9 cellular contexts compared by ENCODE assay signal in the genomic region with DNA sequence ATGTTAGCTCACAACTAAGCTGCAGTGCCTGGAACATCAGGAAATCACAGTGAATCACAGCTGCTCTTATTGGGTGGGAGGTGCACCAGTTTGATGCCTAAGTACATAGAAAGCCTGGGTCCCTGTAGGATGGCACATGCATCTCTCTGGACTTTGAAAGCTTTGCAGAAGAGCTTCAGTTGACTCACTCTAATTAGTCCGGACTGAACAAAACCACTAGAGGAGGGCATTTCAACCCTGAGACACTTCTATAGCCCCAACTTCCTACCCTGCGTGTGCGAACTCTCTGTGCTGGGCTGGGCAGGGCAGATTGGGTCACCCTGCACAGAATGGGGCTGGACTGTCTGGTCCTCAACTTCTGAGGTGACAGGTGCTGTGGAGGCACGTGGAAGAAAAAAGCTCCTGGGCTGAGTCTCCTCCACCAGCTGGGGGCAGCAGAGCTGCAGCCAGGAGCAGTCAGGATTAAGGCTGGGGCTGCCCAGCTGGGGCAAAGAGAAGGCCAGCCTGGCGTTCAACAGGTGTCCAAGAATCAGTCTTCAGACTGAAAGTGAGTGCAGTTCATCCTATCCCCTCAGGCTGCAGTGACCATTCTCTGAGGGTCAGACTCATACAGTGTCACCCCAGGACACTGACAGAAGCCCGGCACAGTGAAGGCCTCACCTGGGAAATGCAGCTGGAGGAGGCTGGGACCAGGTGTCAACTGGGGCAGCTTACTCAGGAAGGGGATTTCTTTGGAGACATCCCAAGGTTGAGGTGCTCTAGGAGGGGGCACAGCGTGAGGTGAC. TPM values are rescaled to one million over a fixed set of nuclear protein-coding genes. Genes with fewer than 3 reads are reported as not detected.
A peak's percentile ranks its signal among the peaks of the same experiment; 100 is the strongest.
DNase-seq lines count a peak whose midpoint lies in the region; ATAC-seq, FAIRE-seq and TF ChIP-seq lines count a peak whose summit lies in the region.
"Had no signal": no experiment of that assay in that cellular context is flagged by ENCODE, and none has a peak within 500 bp of the region (broad histone marks: within the 10 kb centered on the region; RNA-seq: fewer than 3 reads in every experiment).

No MANE protein-coding gene starts in this region.

- no TSS peak for BruUV-seq in endothelial cell of umbilical vein (replicated peaks; lab: Mats Ljungman, UMichigan)

- H3K4me2 ChIP-seq in OCI-LY3 (ENCODE audit: low read length) (no peak overlapping the region), endothelial cell of umbilical vein (ENCODE audit: insufficient read depth, low read length) (no peak overlapping the region)

- H3K27me3 Mint-ChIP-seq in progenitor cell of endocrine pancreas: peaks cover 84% of the 10 kb centered on the region

- no peaks in the 10 kb centered on the region for H3K36me3 Mint-ChIP-seq in progenitor cell of endocrine pancreas (ENCODE audit: insufficient read depth)

- no peak for FAIRE-seq in endothelial cell of umbilical vein (lab: Jason Lieb, UNC)

- peak; percentile 85 for TF ChIP-seq CTCF in 22Rv1 (IDR thresholded peaks at IDR 0.05)
- peak; percentile 60 for TF ChIP-seq CTCF in OCI-LY3 (IDR thresholded peaks at IDR 0.05; ENCODE audit: low read depth, low read length)
- TF ChIP-seq CTCF in endothelial cell of umbilical vein (IDR thresholded peaks at IDR 0.05; ENCODE audit: extremely low read depth in 1 of 2, insufficient read depth in 1 of 2, low read depth in 1 of 2, low read length in 2 of 2): peak; percentile 43 to 72
- peak; percentile 76 for TF ChIP-seq CTCF in progenitor cell of endocrine pancreas (IDR thresholded peaks at IDR 0.05; ENCODE audit: unreplicated experiment)

- H3K27me3 ChIP-seq in OCI-LY3 (ENCODE audit: low read depth, low read length) (no peaks in the 10 kb centered on the region), endothelial cell of umbilical vein (ENCODE audit: control insufficient read depth in 2 of 2, insufficient read depth in 2 of 2, low read length in 2 of 2) (peaks cover 0 to 1% of the 10 kb centered on the region in 2 experiments)

- peaks cover 2% of the 10 kb centered on the region for H3K36me3 ChIP-seq in OCI-LY3 (replicated peaks; ENCODE audit: low read depth, low read length)
- no peaks in the 10 kb centered on the region for H3K36me3 ChIP-seq in endothelial cell of umbilical vein (ENCODE audit: control insufficient read depth in 2 of 2, extremely low read depth in 1 of 2, insufficient read depth in 2 of 2, low read length in 2 of 2)

- intact Hi-C loops in endothelial cell of umbilical vein (cut with micrococcal nuclease): no loop called here

- H4K20me1 ChIP-seq in OCI-LY3 (ENCODE audit: insufficient read depth, low read length): no peaks in the 10 kb centered on the region
- H4K20me1 ChIP-seq in endothelial cell of umbilical vein (replicated peaks; ENCODE audit: control insufficient read depth, extremely low read depth, insufficient read depth, low read length): no peaks in the 10 kb centered on the region

- H3K9me3 Mint-ChIP-seq in progenitor cell of endocrine pancreas (ENCODE audit: low read depth): no peaks in the 10 kb centered on the region
- H3K9me3 Mint-ChIP-seq: dendritic cell treated with granulocyte-macrophage colony-stimulating factor and Interleukin-4, amounts not matched to agents 40 ng/mL and 50 ng/mL, for 4 days had no signal

- no peak overlapping the region for H2AFZ ChIP-seq in OCI-LY3 (ENCODE audit: low read depth, low read length)
- H2AFZ ChIP-seq in endothelial cell of umbilical vein (ENCODE audit: low read depth, low read length): no peak overlapping the region

- H3K9me3 ChIP-seq in OCI-LY3 (ENCODE audit: insufficient read depth, low read length) (no peaks in the 10 kb centered on the region), endothelial cell of umbilical vein (replicated peaks; ENCODE audit: control insufficient read depth, insufficient read depth, low read length) (no peaks in the 10 kb centered on the region)

- dilution Hi-C loops in endothelial cell of umbilical vein (cut with MboI; ENCODE audit: extremely low pct_ligation_motif_present, low sequenced_read_pairs): no loop called here

- TF ChIP-seq POLR2A in endothelial cell of umbilical vein (IDR thresholded peaks at IDR 0.05; ENCODE audit: low read depth, low read length): no peak

- no peak for ATAC-seq in GM18498 (IDR thresholded peaks at IDR 0.05; ENCODE audit: unreplicated experiment)
- ATAC-seq in GM21529 (IDR thresholded peaks at IDR 0.05; ENCODE audit: unreplicated experiment): no peak

- H3K4me1 ChIP-seq in OCI-LY3 (ENCODE audit: low read length): no peaks in the 10 kb centered on the region
- H3K4me1 ChIP-seq in endothelial cell of umbilical vein (ENCODE audit: control insufficient read depth, extremely low read depth, insufficient read depth, low read length): no peaks in the 10 kb centered on the region

- CTCF ChIA-PET in endothelial cell of umbilical vein (lab: Charles Lee): interaction anchor here (0.8 to 2.2 kb wide), 19 partner anchors 9 to 219 kb away, joined by 3 to 21 read pairs (median 4); no protein-coding TSS in a partner anchor

- H3K4me3 ChIP-seq in OCI-LY3 (ENCODE audit: low read length) (no peak overlapping the region), endothelial cell of umbilical vein (replicated peaks in 1 of 3; ENCODE audit: insufficient read depth in 1 of 3, low read depth in 1 of 3, low read length in 3 of 3) (no peak overlapping the region)

- no peaks in the 10 kb centered on the region for H3K4me1 Mint-ChIP-seq in progenitor cell of endocrine pancreas (ENCODE audit: low read depth)

- no peak overlapping the region for H3K27ac ChIP-seq in 22Rv1
- H3K27ac ChIP-seq in OCI-LY3 (ENCODE audit: low read length): no peak overlapping the region
- no peak overlapping the region for H3K27ac ChIP-seq in endothelial cell of umbilical vein (ENCODE audit: insufficient read depth, low read depth, low read length)

- H3K79me2 ChIP-seq in OCI-LY3 (ENCODE audit: low read length) (no peaks in the 10 kb centered on the region), endothelial cell of umbilical vein (ENCODE audit: control insufficient read depth, insufficient read depth, low read length) (no peaks in the 10 kb centered on the region)

- no peak overlapping the region for H3K9ac ChIP-seq in OCI-LY3 (ENCODE audit: low read length)
- no peak overlapping the region for H3K9ac ChIP-seq in endothelial cell of umbilical vein (replicated peaks; ENCODE audit: extremely low read depth, insufficient read depth, low read length)

- POLR2A ChIA-PET in endothelial cell of umbilical vein (lab: Charles Lee): no interaction called here

- DNase-seq in EL (peak; percentile 9), endothelial cell of umbilical vein (ENCODE audit: low read depth, low spot score) (peak; percentile 10), progenitor cell of endocrine pancreas (ENCODE audit: low spot score, unreplicated experiment) (peak; percentile 34)
- no peak for DNase-seq in NK-92 treated with Interleukin-12 subunit alpha and Interleukin-12 subunit beta, amount 100 ng/mL, for 24 hours (lab: John Stamatoyannopoulos, UW)

- H3K4me3 Mint-ChIP-seq in progenitor cell of endocrine pancreas (ENCODE audit: low read depth): no peak overlapping the region
- H3K4me3 Mint-ChIP-seq: dendritic cell treated with granulocyte-macrophage colony-stimulating factor and Interleukin-4, amounts not matched to agents 40 ng/mL and 50 ng/mL, for 4 days had no signal

- no peaks in the 10 kb centered on the region for H3K9me1 ChIP-seq in endothelial cell of umbilical vein (replicated peaks; ENCODE audit: control insufficient read depth, extremely low read depth, insufficient read depth, low read length)

- H3K27ac Mint-ChIP-seq in progenitor cell of endocrine pancreas: no peak overlapping the region
- H3K27ac Mint-ChIP-seq: dendritic cell treated with granulocyte-macrophage colony-stimulating factor and Interleukin-4, amounts not matched to agents 40 ng/mL and 50 ng/mL, for 4 days had no signal

TF ChIP-seq in endothelial cell of umbilical vein, 7 proteins besides CTCF, POLR2A, EP300 and RAD21:
- TF ChIP-seq GATA2 (IDR thresholded peaks at IDR 0.05; ENCODE audit: insufficient read depth, insufficient read length, low read depth, low read length) (no peak), EZH2 (IDR thresholded peaks at IDR 0.05; ENCODE audit: borderline replicate concordance, low read depth, low read length, severe bottlenecking) (no peak), FOS (IDR thresholded peaks at IDR 0.05; ENCODE audit: borderline replicate concordance, insufficient read depth, low read length) (no peak), JUN (IDR thresholded peaks at IDR 0.05; ENCODE audit: borderline replicate concordance, insufficient read depth, insufficient read length, low read depth) (no peak), POLR2AphosphoS5 (IDR thresholded peaks at IDR 0.05; ENCODE audit: insufficient read depth, low read depth, low read length) (no peak), MYC (IDR thresholded peaks at IDR 0.05; ENCODE audit: low read depth, low read length) (no peak)
- TF ChIP-seq, protein P1, sequence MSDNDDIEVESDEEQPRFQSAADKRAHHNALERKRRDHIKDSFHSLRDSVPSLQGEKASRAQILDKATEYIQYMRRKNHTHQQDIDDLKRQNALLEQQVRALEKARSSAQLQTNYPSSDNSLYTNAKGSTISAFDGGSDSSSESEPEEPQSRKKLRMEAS (IDR thresholded peaks at IDR 0.05; ENCODE audit: insufficient read depth, insufficient read length): no peak
TF ChIP-seq in endothelial cell of umbilical vein: peak in this region for 0.

RNA-seq across cellular contexts. Expression of a gene that starts 22.1 kb away (rescaled TPM):
- total RNA-seq in endothelial cell of umbilical vein (not detected in 2 replicates), progenitor cell of endocrine pancreas (not detected in 2 replicates)
- polyA plus RNA-seq in endothelial cell of umbilical vein: not detected in 2 replicates
- not detected in 2 replicates for polyA plus RNA-seq in endothelial cell of umbilical vein (2011; cell fraction: cytosol; rRNA removed)
- not detected in 2 replicates for polyA plus RNA-seq in endothelial cell of umbilical vein (2011; cell fraction: nucleus; rRNA removed)
- polyA plus RNA-seq in endothelial cell of umbilical vein (2012): not detected in 2 replicates
- polyA minus RNA-seq in endothelial cell of umbilical vein: not detected in 2 replicates
- polyA minus RNA-seq in endothelial cell of umbilical vein (2011; cell fraction: cytosol; rRNA and poly(A)+ RNA removed): not detected
- polyA minus RNA-seq in endothelial cell of umbilical vein (2011; cell fraction: nucleus; rRNA and poly(A)+ RNA removed): not detected in 2 replicates
